ENCODE assay signal across 16 cellular contexts in the genomic region with DNA sequence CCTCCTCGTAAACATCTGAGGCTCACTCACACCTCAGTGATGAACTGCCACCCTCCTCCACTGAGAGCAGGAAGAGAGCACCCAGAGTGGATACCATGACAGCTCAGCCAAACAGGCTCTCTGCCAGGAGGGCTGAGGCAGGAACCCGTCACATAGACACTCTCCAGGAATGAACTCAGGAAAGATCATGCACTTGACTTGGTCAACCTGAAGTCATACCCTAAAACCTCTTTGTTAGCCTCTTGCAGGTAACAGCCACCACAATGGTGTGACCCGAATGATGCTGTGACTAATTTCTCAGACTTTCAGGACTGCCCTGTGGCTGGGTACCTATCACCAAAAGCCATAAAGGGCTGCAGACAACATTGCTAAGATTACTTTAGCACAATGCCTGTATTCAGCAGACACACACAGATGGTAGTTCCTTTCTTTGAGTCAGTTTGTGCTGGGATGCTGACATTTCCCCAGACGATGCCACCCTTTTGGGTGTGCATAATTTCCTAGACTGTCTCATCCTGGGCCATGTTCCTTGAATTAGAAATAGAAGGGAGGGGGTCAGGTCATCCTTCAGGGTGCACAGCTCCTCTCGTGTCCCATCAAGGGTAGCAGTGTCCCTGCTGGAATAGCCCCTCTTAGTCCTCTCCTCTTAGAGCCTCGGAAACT. TPM values are rescaled to one million over a fixed set of nuclear protein-coding genes. Genes with fewer than 3 reads are reported as not detected.
DNase-seq lines count a peak whose midpoint lies in the region; ATAC-seq, FAIRE-seq and TF ChIP-seq lines count a peak whose summit lies in the region.
"Had no signal": no experiment of that assay in that cellular context is flagged by ENCODE, and none has a peak within 500 bp of the region (broad histone marks: within the 10 kb centered on the region; RNA-seq: fewer than 3 reads in every experiment).

No MANE protein-coding gene starts in this region.

- no peak for DNase-seq in GM12891 (ENCODE audit: insufficient read length, low spot score)
- DNase-seq in HFFc6 = peak; percentile 15
- no peak for DNase-seq in activated CD8-positive, alpha-beta T cell treated with anti-CD3 and anti-CD28 coated beads for 36 hours
- DNase-seq in naive thymus-derived CD4-positive, alpha-beta T cell = no peak
- DNase-seq in GM10248 (ENCODE audit: extremely low spot score) = no peak
- DNase-seq in lower lobe of right lung = no peak
- no peak for DNase-seq in germinal center (ENCODE audit: low spot score)
- DNase-seq: amniotic stem cell, Caco-2, erythroblast, kidney, NCI-H510A treated with DMSO at 0.1 percent for 48 hours had no signal

- no peaks in the 10 kb centered on the region for H3K36me3 ChIP-seq in naive thymus-derived CD4-positive, alpha-beta T cell (ENCODE audit: control insufficient read depth in 2 of 3, insufficient read depth in 3 of 3, low read length in 3 of 3)
- H3K36me3 ChIP-seq in lower lobe of right lung = no peaks in the 10 kb centered on the region

- no peaks in the 10 kb centered on the region for H3K27me3 ChIP-seq in naive thymus-derived CD4-positive, alpha-beta T cell (ENCODE audit: control insufficient read depth in 2 of 2, insufficient read depth in 2 of 2, low read length in 2 of 2)
- no peaks in the 10 kb centered on the region for H3K27me3 ChIP-seq in lower lobe of right lung (ENCODE audit: low read depth)

- peaks cover 45% of the 10 kb centered on the region for H3K27me3 Mint-ChIP-seq in HFFc6 (ENCODE audit: insufficient read depth)
- no peaks in the 10 kb centered on the region for H3K27me3 Mint-ChIP-seq in activated CD8-positive, alpha-beta T cell treated with anti-CD3 and anti-CD28 coated beads for 36 hours
- H3K27me3 Mint-ChIP-seq in naive thymus-derived CD4-positive, alpha-beta T cell = peaks cover 0 to 44% (median 7%) of the 10 kb centered on the region in 5 donors

- no peaks in the 10 kb centered on the region for H3K9me3 Mint-ChIP-seq in HFFc6
- no peaks in the 10 kb centered on the region for H3K9me3 Mint-ChIP-seq in activated CD8-positive, alpha-beta T cell treated with anti-CD3 and anti-CD28 coated beads for 36 hours
- peaks cover 0 to under 1% (median 0%) of the 10 kb centered on the region in 11 donors for H3K9me3 Mint-ChIP-seq in naive thymus-derived CD4-positive, alpha-beta T cell

- no peak overlapping the region for H3K4me3 Mint-ChIP-seq in HFFc6
- H3K4me3 Mint-ChIP-seq in activated CD8-positive, alpha-beta T cell treated with anti-CD3 and anti-CD28 coated beads for 36 hours = no peak overlapping the region
- no peak overlapping the region for H3K4me3 Mint-ChIP-seq in naive thymus-derived CD4-positive, alpha-beta T cell

- H3K4me1 Mint-ChIP-seq in HFFc6 (ENCODE audit: low read depth) = peaks cover 17% of the 10 kb centered on the region
- H3K4me1 Mint-ChIP-seq in activated CD8-positive, alpha-beta T cell treated with anti-CD3 and anti-CD28 coated beads for 36 hours (ENCODE audit: low read depth) = peaks cover 16% of the 10 kb centered on the region
- peaks cover 0 to 11% (median 0%) of the 10 kb centered on the region in 7 donors for H3K4me1 Mint-ChIP-seq in naive thymus-derived CD4-positive, alpha-beta T cell

- H3K27ac ChIP-seq in naive thymus-derived CD4-positive, alpha-beta T cell (ENCODE audit: low read depth, low read length) = no peak overlapping the region
- no peak overlapping the region for H3K27ac ChIP-seq in lower lobe of right lung
- H3K27ac ChIP-seq: parathyroid adenoma, SK-N-MC had no signal

- no peaks in the 10 kb centered on the region for H3K4me1 ChIP-seq in naive thymus-derived CD4-positive, alpha-beta T cell (ENCODE audit: control insufficient read depth in 2 of 2, insufficient read depth in 2 of 2, low read length in 2 of 2)
- peaks cover 12% of the 10 kb centered on the region for H3K4me1 ChIP-seq in lower lobe of right lung
- H3K4me1 ChIP-seq: Caco-2, parathyroid adenoma had no signal

- POLR2A ChIA-PET in activated CD8-positive, alpha-beta T cell treated with anti-CD3 and anti-CD28 coated beads for 36 hours (lab: Charles Lee) = interaction anchor here (0.6 to 1.0 kb wide), 2 partner anchors 98 to 1194 kb away, joined by 3 to 4 read pairs; no protein-coding TSS in a partner anchor
- POLR2A ChIA-PET in naive thymus-derived CD4-positive, alpha-beta T cell (lab: Charles Lee) = no interaction called here
- POLR2A ChIA-PET in GM10248 (lab: Yijun Ruan, JAX) = no interaction called here

- CTCF ChIA-PET in activated CD8-positive, alpha-beta T cell treated with anti-CD3 and anti-CD28 coated beads for 36 hours (lab: Charles Lee) = interaction anchor here (0.7 to 3.8 kb wide), 5 partner anchors 13 to 144 kb away, joined by 3 to 22 read pairs (median 5); no protein-coding TSS in a partner anchor
- CTCF ChIA-PET in naive thymus-derived CD4-positive, alpha-beta T cell (lab: Charles Lee) = interaction anchor here (1.5 kb wide), 1 partner anchor 22 kb away, joined by 3 read pairs; no protein-coding TSS in a partner anchor
- CTCF ChIA-PET in GM10248 (lab: Yijun Ruan, JAX) = interaction anchor here (1.2 to 1.7 kb wide), 4 partner anchors 11 to 59 kb away, joined by 3 to 7 read pairs (median 4); no protein-coding TSS in a partner anchor

- peak; percentile 60 for ATAC-seq in activated CD8-positive, alpha-beta T cell treated with anti-CD3 and anti-CD28 coated beads for 36 hours
- peak; percentile 50 for ATAC-seq in naive thymus-derived CD4-positive, alpha-beta T cell
- ATAC-seq in lower lobe of right lung (no peak), GM21390 (IDR thresholded peaks at IDR 0.05; ENCODE audit: unreplicated experiment) (no peak)

- intact Hi-C loops in activated CD8-positive, alpha-beta T cell treated with anti-CD3 and anti-CD28 coated beads for 36 hours (cut with micrococcal nuclease) = no loop called here
- intact Hi-C loops in naive thymus-derived CD4-positive, alpha-beta T cell (cut with micrococcal nuclease) = no loop called here
- intact Hi-C loops in lower lobe of right lung (cut with DNase I) = no loop called here

- TF ChIP-seq CTCF in HFFc6 (IDR thresholded peaks at IDR 0.05) (no peak), GM10248 (IDR thresholded peaks at IDR 0.05; ENCODE audit: control extremely low read depth, extremely low read depth, low read depth, missing control alignments) (no peak), lower lobe of right lung (IDR thresholded peaks at IDR 0.05) (no peak)
- TF ChIP-seq CTCF in activated CD8-positive, alpha-beta T cell treated with anti-CD3 and anti-CD28 coated beads for 36 hours (IDR thresholded peaks at IDR 0.05) = no peak

- peak; percentile 80 for FAIRE-seq in GM12891 (lab: Jason Lieb, UNC)
- FAIRE-seq: kidney had no signal

- H3K9me3 ChIP-seq in naive thymus-derived CD4-positive, alpha-beta T cell (ENCODE audit: control insufficient read depth in 2 of 3, low read length in 3 of 3) = no peaks in the 10 kb centered on the region
- H3K9me3 ChIP-seq in lower lobe of right lung = no peaks in the 10 kb centered on the region
- H3K9me3 ChIP-seq: Caco-2 had no signal

- TF ChIP-seq POLR2A in GM12891 (IDR thresholded peaks at IDR 0.05; ENCODE audit: low read depth, low read length) = no peak

- no peak overlapping the region for H3K4me3 ChIP-seq in naive thymus-derived CD4-positive, alpha-beta T cell (ENCODE audit: low read length)
- no peak overlapping the region for H3K4me3 ChIP-seq in lower lobe of right lung
- H3K4me3 ChIP-seq: SK-N-MC had no signal

- no peak overlapping the region for H3K27ac Mint-ChIP-seq in HFFc6
- H3K27ac Mint-ChIP-seq in activated CD8-positive, alpha-beta T cell treated with anti-CD3 and anti-CD28 coated beads for 36 hours = no peak overlapping the region
- H3K27ac Mint-ChIP-seq in naive thymus-derived CD4-positive, alpha-beta T cell = no peak overlapping the region

- no peaks in the 10 kb centered on the region for H3K36me3 Mint-ChIP-seq in HFFc6 (ENCODE audit: low read depth)
- no peaks in the 10 kb centered on the region for H3K36me3 Mint-ChIP-seq in activated CD8-positive, alpha-beta T cell treated with anti-CD3 and anti-CD28 coated beads for 36 hours (ENCODE audit: low read depth)
- no peaks in the 10 kb centered on the region for H3K36me3 Mint-ChIP-seq in naive thymus-derived CD4-positive, alpha-beta T cell

TF ChIP-seq in GM12891, 5 proteins besides CTCF, POLR2A, EP300 and RAD21:
- TF ChIP-seq SPI1 (IDR thresholded peaks at IDR 0.05; ENCODE audit: low read depth, low read length) (no peak), POLR2AphosphoS5 (IDR thresholded peaks at IDR 0.05; ENCODE audit: low read depth, low read length) (no peak), PAX5 (IDR thresholded peaks at IDR 0.05; ENCODE audit: insufficient read depth, low read length, severe bottlenecking) (no peak), POU2F2 (IDR thresholded peaks at IDR 0.05; ENCODE audit: low read depth, low read length) (no peak), TAF1 (IDR thresholded peaks at IDR 0.05; ENCODE audit: low read depth, low read length) (no peak)

RNA-seq across cellular contexts. Expression of gene CX3CR1, which starts 30.3 kb away (rescaled TPM):
- 0.10 TPM for polyA plus RNA-seq in GM12891 (2012; ENCODE audit: low read depth, missing spikeins)
- total RNA-seq in HFFc6 (2021; fragmentation: NEBNext Ultra II Directional; extraction: Animal tissue kit (Norgen Biotek cat#: 25700)) = not detected
- under 1 TPM; 0.34 to 0.88 TPM for total RNA-seq in activated CD8-positive, alpha-beta T cell treated with anti-CD3 and anti-CD28 coated beads for 36 hours
- 10 to 100 TPM in 1 of 5 experiments, 1 to 10 TPM in 2, under 1 TPM in 2; 0.54 to 66.6 (median 3.3) TPM for total RNA-seq in naive thymus-derived CD4-positive, alpha-beta T cell
- 1 to 10 TPM; 1.0 to 1.1 TPM for polyA plus RNA-seq in naive thymus-derived CD4-positive, alpha-beta T cell
- total RNA-seq in lower lobe of right lung = 14.1 TPM
- total RNA-seq: LHCN-M2 had no signal

RNA-seq across cellular contexts. Expression of gene XIRP1, which starts 57.2 kb away (rescaled TPM):
- polyA plus RNA-seq in GM12891 (2012; ENCODE audit: low read depth, missing spikeins) = 0.14 TPM
- total RNA-seq in HFFc6 (2021; fragmentation: NEBNext Ultra II Directional; extraction: Animal tissue kit (Norgen Biotek cat#: 25700)) = not detected
- total RNA-seq in activated CD8-positive, alpha-beta T cell treated with anti-CD3 and anti-CD28 coated beads for 36 hours = 1 to 10 TPM; 2.5 TPM
- total RNA-seq in naive thymus-derived CD4-positive, alpha-beta T cell = under 1 TPM in 1 of 5 experiments, not detected in 4; 0.07 TPM
- polyA plus RNA-seq in naive thymus-derived CD4-positive, alpha-beta T cell = not detected
- not detected for total RNA-seq in lower lobe of right lung
- total RNA-seq: Caco-2 had no signal

Comparison
In these comparisons a context has a peak if more than half of its experiments do, and no peak if none do; other contexts are left out.
1. ATAC-seq: peak in activated CD8-positive, alpha-beta T cell treated with anti-CD3 and anti-CD28 coated beads for 36 hours (single experiment) and naive thymus-derived CD4-positive, alpha-beta T cell (single experiment); none in lower lobe of right lung (0 of 2) and GM21390 (single experiment).